In genomic region chr21:36821032-36821299, GRCh38 we compare ENCODE assay signal across 24 cellular contexts.
DNase-seq lines count a peak whose midpoint lies in the region; FAIRE-seq and TF ChIP-seq lines count a peak whose summit lies in the region.
"Had no signal": no experiment of that assay in that cellular context is flagged by ENCODE, and none has a peak within 500 bp of the region (broad histone marks: within the 10 kb centered on the region; RNA-seq: fewer than 3 reads in every experiment).

No MANE protein-coding gene starts in this region.

- no peak overlapping the region for H3K4me2 ChIP-seq in H1 (ENCODE audit: insufficient read depth in 1 of 2, low read depth in 2 of 2, low read length in 2 of 2)
- H3K4me2 ChIP-seq: A549 had no signal

- no peak overlapping the region for H4K5ac ChIP-seq in H1 (ENCODE audit: insufficient read length, low read depth, low read length)

- CTCF ChIA-PET in HEK293 (lab: Yijun Ruan, JAX) = interaction anchor here (1.2 kb wide), 1 partner anchor 105 kb away, joined by 3 read pairs; no protein-coding TSS in a partner anchor
- CTCF ChIA-PET in H1 (lab: Charles Lee; ENCODE audit: partially characterized antibody) = interaction anchor here (1.7 kb wide), 1 partner anchor 68 kb away, joined by 4 read pairs; no protein-coding TSS in a partner anchor

- no peak overlapping the region for H3K56ac ChIP-seq in H1 (replicated peaks; ENCODE audit: insufficient read length, low read depth, low read length)

- no peak overlapping the region for H2AK5ac ChIP-seq in H1 (ENCODE audit: low read depth, low read length)

- POLR2A ChIA-PET in HEK293 (lab: Yijun Ruan, JAX) = no interaction called here
- POLR2A ChIA-PET in H1 (lab: Charles Lee; ENCODE audit: partially characterized antibody) = no interaction called here

- WGBS in H1 (ENCODE audit: extremely low coverage in 1 of 2, insufficient coverage in 1 of 2, insufficient read length in 1 of 2, insufficient replicate concordance in 2 of 2, low coverage in 1 of 2, low lambda C conversion rate in 2 of 2, missing lambda C conversion rate in 1 of 2), 2 experiments = 87% methylated on average over 7 of the region's 7 CpGs; no CpG with 5 or more reads in 1 of the 2 experiments

- TF ChIP-seq CTCF in HEK293 (tag by site-specific recombination; IDR thresholded peaks at IDR 0.05) = no peak
- no peak for TF ChIP-seq CTCF in H1 (IDR thresholded peaks at IDR 0.05; ENCODE audit: control extremely low read depth in 1 of 3, insufficient read depth in 1 of 3, low read depth in 1 of 3, low read length in 3 of 3)

- no peaks in the 10 kb centered on the region for H3K36me3 ChIP-seq in HEK293 (ENCODE audit: control insufficient read depth in 2 of 2, insufficient read depth in 1 of 2, low read length in 2 of 2)
- peaks cover 11% of the 10 kb centered on the region for H3K36me3 ChIP-seq in SJSA1
- no peaks in the 10 kb centered on the region for H3K36me3 ChIP-seq in H1 (ENCODE audit: control insufficient read depth in 2 of 4, insufficient read depth in 4 of 4, low read length in 3 of 4)
- H3K36me3 ChIP-seq: BE2C had no signal

- 0 out of 2 replicates have a peak overlapping the region, but pooled peaks have one; percentile 42 for H2BK12ac ChIP-seq in H1 (ENCODE audit: low read depth, low read length)

- no peak overlapping the region for H3K14ac ChIP-seq in H1 (ENCODE audit: insufficient read length)

- H4K8ac ChIP-seq in H1 (ENCODE audit: extremely low read depth, insufficient read depth, low read length) = no peak overlapping the region

- H2AFZ ChIP-seq in H1 (ENCODE audit: low read length) = no peak overlapping the region
- H2AFZ ChIP-seq: GM23248 had no signal

- TF ChIP-seq RAD21 in H1 (IDR thresholded peaks at IDR 0.05 in 1 of 2, conservative IDR thresholded peaks at IDR 0.05 in 1 of 2; ENCODE audit: low read depth in 2 of 2, low read length in 2 of 2) = no peak

- H2BK15ac ChIP-seq in H1 (ENCODE audit: low read length) = no peak overlapping the region

- peak overlapping the region; percentile 38; the same call in 1 of the 2 replicates for H2BK5ac ChIP-seq in H1 (ENCODE audit: low read depth, low read length)

- H3K4me3 ChIP-seq in HEK293 (ENCODE audit: low read depth, low read length) (no peak overlapping the region), SJSA1 (no peak overlapping the region), H1 (ENCODE audit: extremely low read depth in 1 of 4, insufficient read depth in 2 of 4, low read depth in 3 of 4, low read length in 4 of 4) (no peak overlapping the region)
- H3K4me3 ChIP-seq: A549; BLaER1 treated with 17β-estradiol and CSF1 and Interleukin-3, amounts not matched to agents 10 nM and 100 nM; GM12878; GM23248 had no signal

- H2BK20ac ChIP-seq in H1 (ENCODE audit: low read length) = no peak overlapping the region; the same call in 1 of the 2 replicates

- peaks cover 0 to 2% of the 10 kb centered on the region in 2 experiments for H4K20me1 ChIP-seq in H1 (replicated peaks in 1 of 2; ENCODE audit: control insufficient read depth in 1 of 2, insufficient read depth in 2 of 2, low read length in 2 of 2)

- no peak overlapping the region for H4K91ac ChIP-seq in H1 (replicated peaks; ENCODE audit: insufficient read length, low read length)

- no peak for TF ChIP-seq EP300 in H1 (IDR thresholded peaks at IDR 0.05; ENCODE audit: borderline replicate concordance in 1 of 2, low read depth in 2 of 2, low read length in 2 of 2)

- no peak for TF ChIP-seq POLR2A in H1 (IDR thresholded peaks at IDR 0.05; ENCODE audit: control extremely low read depth in 1 of 2, low read depth in 2 of 2, low read length in 2 of 2)

- H3K27me3 ChIP-seq in SJSA1 (replicated peaks) = no peaks in the 10 kb centered on the region
- H3K27me3 ChIP-seq in H1 (replicated peaks in 1 of 4; ENCODE audit: control insufficient read depth in 3 of 4, extremely low read depth in 1 of 4, insufficient read depth in 3 of 4, low read length in 3 of 4) = no peaks in the 10 kb centered on the region
- H3K27me3 ChIP-seq: BE2C; BLaER1 treated with 17β-estradiol and CSF1 and Interleukin-3, amounts not matched to agents 10 nM and 100 nM had no signal

- no peak for DNase-seq in SJSA1 (ENCODE audit: low read depth in 1 of 2, low spot score in 2 of 2)
- DNase-seq in H1 (ENCODE audit: low read depth in 1 of 2, low spot score in 2 of 2) = no peak
- DNase-seq in NCI-H2171 treated with DMSO at 0.1 percent for 48 hours (lab: John Stamatoyannopoulos, UW) = no peak
- no peak for DNase-seq in activated naive CD4-positive, alpha-beta T cell treated with anti-CD3 and anti-CD28 coated beads, Interleukin-2, amount 50 U/mL, for 16 hours
- DNase-seq in NCI-H146 treated with DMSO at 0.1 percent for 48 hours (lab: John Stamatoyannopoulos, UW; ENCODE audit: unreplicated experiment) = no peak
- DNase-seq: 8988T; ACHN; AML-193; BE2C; CD4-positive, alpha-beta T cell; CD8-positive, alpha-beta memory T cell; DMS 273 treated with DMSO at 0.1 percent for 48 hours; DMS79; EL; GDM1; GM23248; H9; HFFc6 had no signal

- FAIRE-seq in H1 (lab: Jason Lieb, UNC) = no peak
- FAIRE-seq: A549, D721Med, GM12878, GM19239 had no signal

- H3K27ac ChIP-seq in HEK293 (ENCODE audit: extremely low read depth, low read depth, low read length) (no peak overlapping the region), SJSA1 (0 out of 2 replicates have a peak overlapping the region, but pooled peaks have one; percentile 10), H1 (ENCODE audit: low read depth, low read length) (no peak overlapping the region)
- H3K27ac ChIP-seq: A549; BLaER1 treated with 17β-estradiol and CSF1 and Interleukin-3, amounts not matched to agents 10 nM and 100 nM; GM23248 had no signal

- no peaks in the 10 kb centered on the region for H3K79me2 ChIP-seq in H1 (ENCODE audit: control insufficient read depth in 1 of 2, insufficient read depth in 2 of 2, low read length in 2 of 2)

- no peak overlapping the region for H2BK120ac ChIP-seq in H1 (replicated peaks; ENCODE audit: low read depth, low read length)

- H3K23me2 ChIP-seq in H1 (ENCODE audit: low read depth, low read length) = no peaks in the 10 kb centered on the region

- no peak overlapping the region for H3K23ac ChIP-seq in H1 (ENCODE audit: insufficient read length)

- peaks cover 9% of the 10 kb centered on the region for H3K4me1 ChIP-seq in HEK293 (ENCODE audit: control insufficient read depth, insufficient read depth, low read length)
- H3K4me1 ChIP-seq in SJSA1 (replicated peaks) = peaks cover 16% of the 10 kb centered on the region
- H3K4me1 ChIP-seq in H1 (replicated peaks in 1 of 4; ENCODE audit: control insufficient read depth in 3 of 4, insufficient read depth in 4 of 4, low read length in 3 of 4) = peaks cover 0 to 10% (median 8%) of the 10 kb centered on the region in 4 experiments; a peak in 6 of 7 replicates
- H3K4me1 ChIP-seq: A549, BE2C had no signal

- H3K9me3 ChIP-seq in HEK293 (ENCODE audit: control insufficient read depth, insufficient read depth, low read depth, low read length) (no peaks in the 10 kb centered on the region), SJSA1 (replicated peaks) (no peaks in the 10 kb centered on the region), H1 (ENCODE audit: insufficient read depth in 2 of 2, low read depth in 1 of 2, low read length in 1 of 2) (no peaks in the 10 kb centered on the region)
- H3K9me3 ChIP-seq: A549; BE2C; BLaER1 treated with 17β-estradiol and CSF1 and Interleukin-3, amounts not matched to agents 10 nM and 100 nM had no signal

- no peak overlapping the region for H3K4ac ChIP-seq in H1 (replicated peaks; ENCODE audit: insufficient read length, low read depth, low read length)

- H3K9ac ChIP-seq in H1 (replicated peaks in 1 of 4; ENCODE audit: extremely low read depth in 1 of 4, low read depth in 3 of 4, low read length in 3 of 4) = no peak overlapping the region
- H3K9ac ChIP-seq: BLaER1 treated with 17β-estradiol and CSF1 and Interleukin-3, amounts not matched to agents 10 nM and 100 nM; GM23248 had no signal

- no peaks in the 10 kb centered on the region for H3K79me1 ChIP-seq in H1 (ENCODE audit: low read depth, low read length)

- no peak overlapping the region for H3K18ac ChIP-seq in H1 (ENCODE audit: extremely low read depth, low read length)

TF ChIP-seq in HEK293, 187 proteins besides CTCF, POLR2A, EP300 and RAD21 (continues in another document):
- no peak for TF ChIP-seq MYNN (tag by site-specific recombination; IDR thresholded peaks at IDR 0.05; ENCODE audit: borderline replicate concordance)
- no peak for TF ChIP-seq ZNF654 (tag by site-specific recombination; IDR thresholded peaks at IDR 0.05; ENCODE audit: low read depth)
- no peak for TF ChIP-seq ZNF266 (tag by site-specific recombination; IDR thresholded peaks at IDR 0.05; ENCODE audit: low read depth)
- TF ChIP-seq ZBTB17 (tag by site-specific recombination; IDR thresholded peaks at IDR 0.05) = peak; percentile 31; the same call in 1 of the 2 replicates
- no peak for TF ChIP-seq ZNF354C (tag by site-specific recombination; IDR thresholded peaks at IDR 0.05; ENCODE audit: borderline replicate concordance, low read depth)
- no peak for TF ChIP-seq ZNF549 (tag by site-specific recombination; IDR thresholded peaks at IDR 0.05)
- TF ChIP-seq ZSCAN30 (tag by site-specific recombination; IDR thresholded peaks at IDR 0.05) = no peak
- no peak for TF ChIP-seq ZNF600 (tag by site-specific recombination; IDR thresholded peaks at IDR 0.05)
- TF ChIP-seq ZNF114 (tag by site-specific recombination; IDR thresholded peaks at IDR 0.05) = no peak
- peak; percentile 21; the same call in 1 of the 2 replicates for TF ChIP-seq ZNF423 (tag by site-specific recombination; IDR thresholded peaks at IDR 0.05)
- TF ChIP-seq BCL11B (tag by site-specific recombination; IDR thresholded peaks at IDR 0.05; ENCODE audit: low read depth) = no peak

TF ChIP-seq in H1, 55 proteins besides CTCF, POLR2A, EP300 and RAD21 (continues in another document):
- TF ChIP-seq RBBP5 (IDR thresholded peaks at IDR 0.05; ENCODE audit: borderline replicate concordance, low read depth, low read length) (no peak), ASH2L (IDR thresholded peaks at IDR 0.05; ENCODE audit: low read length) (no peak), CBX8 (IDR thresholded peaks at IDR 0.05; ENCODE audit: borderline replicate concordance, low read depth, low read length) (no peak), BACH1 (IDR thresholded peaks at IDR 0.05; ENCODE audit: low read length) (no peak), MAFK (IDR thresholded peaks at IDR 0.05; ENCODE audit: low read depth, low read length) (no peak), MAX (IDR thresholded peaks at IDR 0.05) (no peak), EZH2 (IDR thresholded peaks at IDR 0.05; ENCODE audit: low read depth, low read length, severe bottlenecking) (no peak), SRF (IDR thresholded peaks at IDR 0.05; ENCODE audit: low read depth, low read length) (no peak), POU5F1 (IDR thresholded peaks at IDR 0.05; ENCODE audit: low read depth, low read length) (no peak), TAF7 (optimal IDR thresholded peaks at IDR 0.05; ENCODE audit: borderline replicate concordance, low read depth, low read length) (no peak), SP1 (IDR thresholded peaks at IDR 0.05; ENCODE audit: low read depth, low read length) (no peak)
